ENCODE assay signal across 8 cellular contexts in the genomic region with DNA sequence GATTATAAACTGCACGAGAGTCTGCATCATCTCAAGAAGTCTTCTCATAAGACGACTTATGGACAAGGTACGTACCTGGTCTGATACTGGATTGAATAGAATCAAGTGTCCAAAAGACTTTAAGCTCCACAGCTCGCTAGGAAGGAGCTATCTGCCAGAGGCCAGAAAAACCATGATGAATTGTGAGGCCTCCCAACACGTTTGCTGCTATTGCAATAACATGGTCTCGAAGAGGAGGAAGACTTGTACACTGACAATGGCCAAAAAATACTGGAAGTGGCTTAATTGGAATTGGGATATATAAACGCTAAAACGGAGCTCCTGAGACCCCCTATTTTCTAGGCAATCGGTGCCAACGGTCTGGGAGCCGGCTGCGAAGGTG. TPM values are rescaled to one million over a fixed set of nuclear protein-coding genes. Genes with fewer than 3 reads are reported as not detected.
DNase-seq lines count a peak whose midpoint lies in the region; ATAC-seq and TF ChIP-seq lines count a peak whose summit lies in the region.

No MANE protein-coding gene starts in this region.

- peak overlapping the region; percentile 86 to 96; a peak in 3 of 4 replicates for H4K8ac ChIP-seq in IMR-90 (ENCODE audit: low read depth in 2 of 2, low read length in 2 of 2)

- H2AFZ ChIP-seq in IMR-90 (replicated peaks; ENCODE audit: low read length, poor library complexity): peak overlapping the region; percentile 98

- H3K56ac ChIP-seq in IMR-90 (ENCODE audit: extremely low read depth, insufficient read depth, low read length): peak overlapping the region; percentile 22; the same call in 1 of the 2 replicates

- TF ChIP-seq RAD21 in IMR-90 (IDR thresholded peaks at IDR 0.05; ENCODE audit: low read length): no peak

- peaks cover 3% of the 10 kb centered on the region; the same call in 1 of the 2 replicates for H3K4me1 ChIP-seq in IMR-90 (ENCODE audit: control insufficient read depth, insufficient read depth, low read length)
- H3K4me1 ChIP-seq in testis: peaks cover 3% of the 10 kb centered on the region

- H3K23ac ChIP-seq in IMR-90 (ENCODE audit: low read depth, low read length): no peak overlapping the region

- H2AK9ac ChIP-seq in IMR-90 (replicated peaks; ENCODE audit: low read depth, low read length, poor library complexity): peak overlapping the region; percentile 63

- CTCF ChIA-PET in BJ (lab: Yijun Ruan, JAX): interaction anchor here (0.8 to 1.2 kb wide), 5 partner anchors 13 to 890 kb away, joined by 3 to 4 read pairs (median 3); no protein-coding TSS in a partner anchor
- CTCF ChIA-PET in IMR-90 (lab: Yijun Ruan, JAX): interaction anchor here (0.6 kb wide), 1 partner anchor 561 kb away, joined by 3 read pairs; no protein-coding TSS in a partner anchor

- H3K4me3 ChIP-seq in BJ (ENCODE audit: low read depth, low read length): peak overlapping the region; percentile 54
- H3K4me3 ChIP-seq in IMR-90 (ENCODE audit: insufficient read depth, low read depth, low read length): peak overlapping the region; percentile 82
- peak overlapping the region; percentile 83 for H3K4me3 ChIP-seq in astrocyte of the cerebellum (ENCODE audit: low read depth, low read length)
- H3K4me3 ChIP-seq in testis: peak overlapping the region; percentile 68 to 70

- 100% methylated on average over 1 of the region's 12 CpGs; no CpG with 5 or more reads in 1 of the 2 experiments for WGBS in IMR-90 (ENCODE audit: extremely low coverage in 2 of 2, insufficient read length in 1 of 2), 2 experiments
- WGBS in testis, 2 donors: 8 to 10% methylated on average over 12 of the region's 12 CpGs

- H3K27me3 ChIP-seq in BJ (ENCODE audit: control insufficient read depth, insufficient read depth, low read length) (0 out of 2 replicates have a peak, but pooled peaks cover 2% of the 10 kb centered on the region), IMR-90 (ENCODE audit: control insufficient read depth, insufficient read depth, low read length) (peaks cover 3% of the 10 kb centered on the region; the same call in 1 of the 2 replicates), testis (no peaks in the 10 kb centered on the region)

- TF ChIP-seq CTCF in BJ (IDR thresholded peaks at IDR 0.05; ENCODE audit: insufficient read depth, low read depth, low read length) (no peak), IMR-90 (conservative IDR thresholded peaks at IDR 0.05; ENCODE audit: low read depth, low read length) (no peak), astrocyte of the cerebellum (IDR thresholded peaks at IDR 0.05; ENCODE audit: low read depth, low read length, missing control alignments) (no peak), testis (IDR thresholded peaks at IDR 0.05) (no peak)

- no TSS peak for BruUV-seq in IMR-90 (replicated peaks; lab: Mats Ljungman, UMichigan)

- H4K5ac ChIP-seq in IMR-90 (ENCODE audit: low read depth, low read length): peak overlapping the region; percentile 88

- H3K4me2 ChIP-seq in IMR-90 (ENCODE audit: low read depth, low read length): peak overlapping the region; percentile 97

- H2AK5ac ChIP-seq in IMR-90 (ENCODE audit: low read depth, low read length): no peak overlapping the region

- TF ChIP-seq POLR2A in IMR-90 (IDR thresholded peaks at IDR 0.05; ENCODE audit: low read depth, low read length) (no peak), testis (IDR thresholded peaks at IDR 0.05) (no peak)

- H3K4ac ChIP-seq in IMR-90 (ENCODE audit: low read depth, low read length): peak overlapping the region; percentile 66

- peak overlapping the region; percentile 70 for H3K9ac ChIP-seq in IMR-90 (ENCODE audit: low read depth, low read length)

- H3K36me3 ChIP-seq in BJ (ENCODE audit: control insufficient read depth, insufficient read depth, low read length) (no peaks in the 10 kb centered on the region), IMR-90 (ENCODE audit: control insufficient read depth, insufficient read depth, low read length) (no peaks in the 10 kb centered on the region), testis (ENCODE audit: low read depth, missing control alignments) (no peaks in the 10 kb centered on the region)

- H2BK15ac ChIP-seq in IMR-90 (ENCODE audit: low read depth, low read length): peak overlapping the region; percentile 90; the same call in 1 of the 3 replicates

- ATAC-seq in IMR-90 (ENCODE audit: low read depth) (peak; percentile 2), left colon (peak; percentile 38), sciatic nerve (no peak), HG02798 (IDR thresholded peaks at IDR 0.05; ENCODE audit: poor library complexity, unreplicated experiment) (no peak)

- H4K20me1 ChIP-seq in IMR-90 (ENCODE audit: insufficient read depth, low read length): no peaks in the 10 kb centered on the region

- no peak overlapping the region for H2BK20ac ChIP-seq in IMR-90 (ENCODE audit: low read depth, low read length)

- no peak overlapping the region for H2BK5ac ChIP-seq in IMR-90 (ENCODE audit: low read depth, low read length, poor library complexity, severe bottlenecking)

- peak overlapping the region; percentile 12; the same call in 1 of the 2 replicates for H3K18ac ChIP-seq in IMR-90 (ENCODE audit: low read depth, low read length)

- no peak overlapping the region for H4K91ac ChIP-seq in IMR-90 (ENCODE audit: insufficient read depth, low read depth, low read length)

- H3K9me3 ChIP-seq in IMR-90 (ENCODE audit: control insufficient read depth, insufficient read depth, low read length) (no peaks in the 10 kb centered on the region), testis (no peaks in the 10 kb centered on the region)

- intact Hi-C loops in IMR-90 (cut with micrococcal nuclease): no loop called here
- intact Hi-C loops in left colon (cut with DNase I, micrococcal nuclease): no loop called here
- intact Hi-C loops in testis (cut with DNase I; ENCODE audit: low total_unique reads): no loop called here
- intact Hi-C loops in sciatic nerve (cut with DNase I): no loop called here

- no peak overlapping the region for H3K14ac ChIP-seq in IMR-90 (replicated peaks; ENCODE audit: low read depth, low read length)

- POLR2A ChIA-PET in BJ (lab: Charles Lee) (interaction anchor here (0.6 to 1.4 kb wide), 2 partner anchors 11 to 18 kb away, joined by 4 to 7 read pairs; a partner anchor contains a TSS), IMR-90 (lab: Charles Lee; ENCODE audit: unreplicated experiment) (interaction anchor here (1.1 kb wide), 1 partner anchor 11 kb away, joined by 5 read pairs; a partner anchor contains a TSS)

- 0 out of 2 replicates have a peak, but pooled peaks cover 4% of the 10 kb centered on the region for H3K9me1 ChIP-seq in IMR-90 (ENCODE audit: insufficient read depth, low read length)

- no peak overlapping the region for H2BK120ac ChIP-seq in IMR-90 (ENCODE audit: low read depth, low read length)

- in situ Hi-C loops in IMR-90 (cut with MboI; ENCODE audit: low sequenced_read_pairs) (no loop called here), astrocyte of the cerebellum (cut with HindIII; ENCODE audit: low sequenced_read_pairs) (no loop called here)

- H3K27ac ChIP-seq in IMR-90 (ENCODE audit: insufficient read depth, low read length): no peak overlapping the region
- peak overlapping the region; percentile 74 to 79 for H3K27ac ChIP-seq in testis

- no peak for DNase-seq in BJ (ENCODE audit: low read depth)
- no peak for DNase-seq in IMR-90
- DNase-seq in astrocyte of the cerebellum (ENCODE audit: low read depth): no peak
- DNase-seq in left colon: no peak
- DNase-seq in testis: no peak
- DNase-seq in DMS 273 (lab: John Stamatoyannopoulos, UW; ENCODE audit: unreplicated experiment): no peak
- no peak for DNase-seq in sciatic nerve (ENCODE audit: low spot score)

- dilution Hi-C loops in IMR-90 (cut with HindIII; ENCODE audit: low sequenced_read_pairs, unreplicated experiment): no loop called here

- H3K79me1 ChIP-seq in IMR-90 (ENCODE audit: low read depth in 1 of 2, low read length in 2 of 2): 0 out of 4 replicates have a peak, but pooled peaks cover 0 to 2% of the 10 kb centered on the region in 2 experiments

TF ChIP-seq in IMR-90, 13 proteins besides CTCF, POLR2A, EP300 and RAD21 (continues in another document):
- TF ChIP-seq MAFK (IDR thresholded peaks at IDR 0.05; ENCODE audit: low read depth, low read length): no peak

RNA-seq across cellular contexts. Expression of a gene that starts 0.5 kb away (rescaled TPM):
- polyA plus RNA-seq in BJ (2011; rRNA removed): 0.38 and 0.91 TPM in 2 replicates
- polyA minus RNA-seq in BJ (2011; rRNA and poly(A)+ RNA removed): 0.19 and 0.57 TPM in 2 replicates
- 0.54 and 1.4 TPM in 2 replicates for total RNA-seq in IMR-90 (2012; rRNA removed)
- 0.60 and 0.65 TPM in 2 replicates for polyA plus RNA-seq in IMR-90 (2012; rRNA removed)
- 0.04 and 0.09 TPM in 2 replicates for polyA plus RNA-seq in IMR-90 (2012; cell fraction: cytosol; rRNA removed)
- polyA plus RNA-seq in IMR-90 (2012; cell fraction: nucleus; rRNA removed; ENCODE audit: low replicate concordance): 0.03 and 0.21 TPM in 2 replicates
- total RNA-seq in left colon: 1 to 10 TPM; 2.5 to 4.0 TPM
- total RNA-seq in testis: 1 to 10 TPM; 7.3 to 9.3 TPM
- polyA plus RNA-seq in testis (ENCODE audit: insufficient read depth, low read depth, low replicate concordance): 9.3 TPM
- total RNA-seq in sciatic nerve: 2.2 TPM

RNA-seq across cellular contexts. Expression of a gene that starts 11.2 kb away (rescaled TPM):
- polyA plus RNA-seq in BJ (2011; rRNA removed) (23.5 and 32.1 TPM in 2 replicates), IMR-90 (2012; rRNA removed) (20.1 and 25.9 TPM in 2 replicates), testis (ENCODE audit: insufficient read depth, low read depth, low replicate concordance) (70.6 TPM)
- 5.3 and 7.9 TPM in 2 replicates for polyA minus RNA-seq in BJ (2011; rRNA and poly(A)+ RNA removed)
- total RNA-seq in IMR-90 (2012; rRNA removed) (10.9 and 21.4 TPM in 2 replicates), left colon (10 to 100 TPM; 34.9 to 41.5 TPM), testis (100 to 1,000 TPM in 1 of 2 donors, 10 to 100 TPM in 1; 57.8 to 115 TPM), sciatic nerve (60.9 TPM)
- 3.3 and 3.6 TPM in 2 replicates for polyA plus RNA-seq in IMR-90 (2012; cell fraction: cytosol; rRNA removed)
- 51.2 and 143 TPM in 2 replicates for polyA plus RNA-seq in IMR-90 (2012; cell fraction: nucleus; rRNA removed; ENCODE audit: low replicate concordance)

RNA-seq across cellular contexts. Expression of a gene that starts 50.9 kb away (rescaled TPM):
- polyA plus RNA-seq in BJ (2011; rRNA removed): 14.8 and 25.7 TPM in 2 replicates
- 14.6 and 16.8 TPM in 2 replicates for polyA minus RNA-seq in BJ (2011; rRNA and poly(A)+ RNA removed)
- 73.8 and 115 TPM in 2 replicates for total RNA-seq in IMR-90 (2012; rRNA removed)
- polyA plus RNA-seq in IMR-90 (2012; rRNA removed): 21.0 and 29.9 TPM in 2 replicates
- polyA plus RNA-seq in IMR-90 (2012; cell fraction: cytosol; rRNA removed): 4.9 and 22.6 TPM in 2 replicates
- polyA plus RNA-seq in IMR-90 (2012; cell fraction: nucleus; rRNA removed; ENCODE audit: low replicate concordance): 6.4 and 48.2 TPM in 2 replicates
- total RNA-seq in left colon: 10 to 100 TPM; 48.9 to 57.7 TPM
- 100 to 1,000 TPM; 143 TPM for total RNA-seq in testis
- polyA plus RNA-seq in testis (ENCODE audit: insufficient read depth, low read depth, low replicate concordance): 85.8 TPM
- total RNA-seq in sciatic nerve: 63.0 TPM

RNA-seq across cellular contexts. Expression of a gene that starts 51.9 kb away (rescaled TPM):
- 41.6 and 62.8 TPM in 2 replicates for polyA plus RNA-seq in BJ (2011; rRNA removed)
- 97.6 and 133 TPM in 2 replicates for polyA minus RNA-seq in BJ (2011; rRNA and poly(A)+ RNA removed)
- 144 and 146 TPM in 2 replicates for total RNA-seq in IMR-90 (2012; rRNA removed)
- polyA plus RNA-seq in IMR-90 (2012; rRNA removed): 62.9 and 81.6 TPM in 2 replicates
- polyA plus RNA-seq in IMR-90 (2012; cell fraction: cytosol; rRNA removed): 21.0 and 28.6 TPM in 2 replicates
- polyA plus RNA-seq in IMR-90 (2012; cell fraction: nucleus; rRNA removed; ENCODE audit: low replicate concordance): 66.2 and 244 TPM in 2 replicates
- 100 to 1,000 TPM; 202 to 213 TPM for total RNA-seq in left colon
- total RNA-seq in testis: 100 to 1,000 TPM; 310 to 377 TPM
- 186 TPM for polyA plus RNA-seq in testis (ENCODE audit: insufficient read depth, low read depth, low replicate concordance)
- total RNA-seq in sciatic nerve: 375 TPM

Comparison
In these comparisons a context has a peak if more than half of its experiments do, and no peak if none do; other contexts are left out.
1. ATAC-seq: peak in IMR-90 (single experiment) and left colon (single experiment); none in sciatic nerve (single experiment) and HG02798 (single experiment).
2. Peak in every context shown above with its lines, with median percentiles within 50 percentile points of each other: H3K4me3 ChIP-seq.